In genomic region chr9:101029300-101030021, GRCh38 we compare ENCODE assay signal across 13 cellular contexts. TPM values are rescaled to one million over a fixed set of nuclear protein-coding genes. Genes with fewer than 3 reads are reported as not detected.
DNase-seq lines count a peak whose midpoint lies in the region; ATAC-seq and TF ChIP-seq lines count a peak whose summit lies in the region.
"Had no signal": no experiment of that assay in that cellular context is flagged by ENCODE, and none has a peak within 500 bp of the region (broad histone marks: within the 10 kb centered on the region; RNA-seq: fewer than 3 reads in every experiment).

No MANE protein-coding gene starts in this region.

- H3K9me3 ChIP-seq in endodermal cell (ENCODE audit: control insufficient read depth, low read length) (no peaks in the 10 kb centered on the region), mesodermal cell (ENCODE audit: control insufficient read depth, low read length) (no peaks in the 10 kb centered on the region)

- H3K9ac ChIP-seq in endodermal cell (ENCODE audit: extremely low read depth, low read length, poor library complexity, severe bottlenecking): no peak overlapping the region

- ATAC-seq in HG02981 (IDR thresholded peaks at IDR 0.05; ENCODE audit: unreplicated experiment) (no peak), GM18520 (IDR thresholded peaks at IDR 0.05; ENCODE audit: unreplicated experiment) (no peak), HG02571 (IDR thresholded peaks at IDR 0.05; ENCODE audit: unreplicated experiment) (no peak)

- H3K4me1 ChIP-seq in endodermal cell (ENCODE audit: control insufficient read depth, insufficient read depth, low read length) (peaks cover 3% of the 10 kb centered on the region), mesodermal cell (ENCODE audit: control insufficient read depth, insufficient read depth, low read length, poor library complexity, severe bottlenecking) (no peaks in the 10 kb centered on the region)

- H3K27ac Mint-ChIP-seq in endodermal cell: no peak overlapping the region
- H3K27ac Mint-ChIP-seq: CD8-positive, alpha-beta memory T cell had no signal

- peaks cover 23% of the 10 kb centered on the region for H3K4me1 Mint-ChIP-seq in endodermal cell
- H3K4me1 Mint-ChIP-seq: CD8-positive, alpha-beta memory T cell had no signal

- no peaks in the 10 kb centered on the region for H3K9me3 Mint-ChIP-seq in endodermal cell

- DNase-seq in HT1080 (ENCODE audit: low read depth): peak; percentile 28
- peak; percentile 56 for DNase-seq in endodermal cell
- no peak for DNase-seq in dedifferentiated amniotic fluid mesenchymal stem cell (ENCODE audit: extremely low spot score)
- DNase-seq: CD8-positive, alpha-beta memory T cell had no signal

- peak overlapping the region; percentile 82 for H3K4me3 Mint-ChIP-seq in endodermal cell
- H3K4me3 Mint-ChIP-seq: CD8-positive, alpha-beta memory T cell had no signal

- peak overlapping the region; percentile 84 for H3K4me3 ChIP-seq in endodermal cell (ENCODE audit: low read length)
- H3K4me3 ChIP-seq in mesodermal cell (ENCODE audit: extremely low read depth, insufficient read depth, low read length, poor library complexity, severe bottlenecking): peak overlapping the region; percentile 55

- TF ChIP-seq CTCF in 22Rv1 (IDR thresholded peaks at IDR 0.05): no peak
- no peak for TF ChIP-seq CTCF in endodermal cell (conservative IDR thresholded peaks at IDR 0.05)

- H3K27me3 Mint-ChIP-seq in endodermal cell (ENCODE audit: insufficient read depth): peaks cover 89% of the 10 kb centered on the region

- H3K36me3 Mint-ChIP-seq in endodermal cell (ENCODE audit: low read depth): no peaks in the 10 kb centered on the region
- H3K36me3 Mint-ChIP-seq: CD8-positive, alpha-beta memory T cell had no signal

- peaks cover 78% of the 10 kb centered on the region for H3K27me3 ChIP-seq in endodermal cell (ENCODE audit: control insufficient read depth, insufficient read depth, low read length, poor library complexity, severe bottlenecking)

- H3K36me3 ChIP-seq in endodermal cell (ENCODE audit: control insufficient read depth, insufficient read depth, low read length) (no peaks in the 10 kb centered on the region), mesodermal cell (ENCODE audit: control insufficient read depth, insufficient read depth, low read length) (no peaks in the 10 kb centered on the region)

- H3K27ac ChIP-seq in 22Rv1: peak overlapping the region; percentile 64
- no peak overlapping the region for H3K27ac ChIP-seq in endodermal cell (ENCODE audit: low read depth, low read length)
- H3K27ac ChIP-seq in mesodermal cell (ENCODE audit: low read depth, low read length, severe bottlenecking): no peak overlapping the region
- H3K27ac ChIP-seq: HL-60 had no signal

- 5% methylated on average over 9 to 33 of the region's 36 CpGs for WGBS in endodermal cell (ENCODE audit: insufficient coverage in 1 of 2, insufficient read length in 1 of 2), 2 experiments
- WGBS in mesodermal cell (ENCODE audit: insufficient coverage in 2 of 2), 2 experiments: 4 to 6% methylated on average over 17 of the region's 36 CpGs

RNA-seq across cellular contexts. Expression of gene PLPPR1, which starts 0.9 kb away (rescaled TPM):
- not detected in 2 replicates for total RNA-seq in HT1080 (2014; rRNA removed; shearing (Covaris generic))
- 0.17 TPM in 1 of 2 replicates, not detected in the other for polyA plus RNA-seq in HT1080 (2015; cell fraction: cytosol; rRNA removed)
- not detected in 2 replicates for polyA plus RNA-seq in HT1080 (2015; cell fraction: nucleus; rRNA removed)
- 1 to 10 TPM; 1.5 to 4.6 TPM for total RNA-seq in endodermal cell
- polyA plus RNA-seq in endodermal cell (2013, experiment 1 of 2): 2.8 TPM
- polyA plus RNA-seq in endodermal cell (2013, experiment 2 of 2): 2.4 TPM
- polyA plus RNA-seq in mesodermal cell (2013, experiment 1 of 2): 0.41 TPM
- polyA plus RNA-seq in mesodermal cell (2013, experiment 2 of 2): 0.35 TPM
- total RNA-seq: CD8-positive, alpha-beta memory T cell; H4; NCI-H460; T-helper 2 cell treated with Interferon-gamma antibody and Interleukin-4, amounts not matched to agents 100 ng/mL and 5 ng/mL, for 36 hours had no signal
- polyA plus RNA-seq: CD8-positive, alpha-beta memory T cell had no signal
